In the genomic region with DNA sequence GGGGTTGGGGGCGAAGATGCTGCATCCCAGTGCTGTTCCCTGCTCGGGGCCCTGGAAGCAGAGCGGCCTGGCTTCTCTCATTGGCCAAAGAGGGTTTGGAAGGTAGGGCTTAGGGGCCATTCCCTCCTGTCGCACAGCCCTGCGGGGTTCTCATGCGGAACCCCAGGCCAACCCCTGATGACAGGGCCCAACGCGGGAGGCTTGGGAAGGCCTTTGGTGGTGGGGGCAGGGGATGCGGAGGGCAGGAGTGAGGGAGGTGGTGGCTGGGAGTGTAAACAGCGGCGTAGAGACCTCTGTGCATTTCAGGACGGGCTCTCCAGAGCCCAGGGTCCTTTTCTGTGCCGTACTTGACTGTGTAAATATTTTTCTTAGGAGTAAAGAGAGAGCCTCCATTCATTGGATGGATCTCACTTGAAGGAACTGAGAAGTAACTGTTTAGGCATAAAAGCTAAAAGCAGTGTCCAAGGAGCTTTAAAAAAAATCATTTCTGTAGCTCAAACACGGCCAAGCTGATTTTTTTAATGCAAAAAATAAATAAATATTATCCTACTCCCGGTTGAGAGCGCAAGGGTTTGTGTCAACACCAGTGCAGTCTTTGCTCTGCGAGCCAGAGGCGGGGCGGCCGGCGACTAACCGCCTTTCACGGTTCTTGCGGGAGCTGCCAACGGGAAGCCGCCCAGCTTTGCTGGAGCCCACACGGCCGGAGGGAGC, we compare ENCODE assay signal across 1 cellular context.
A peak's percentile ranks its signal among the peaks of the same experiment; 100 is the strongest.
TF ChIP-seq lines count a peak whose summit lies in the region.

No MANE protein-coding gene starts in this region.

TF ChIP-seq in HepG2, 621 proteins besides CTCF, POLR2A, EP300 and RAD21 (continued from another document and continues in another):
- TF ChIP-seq, protein P1, sequence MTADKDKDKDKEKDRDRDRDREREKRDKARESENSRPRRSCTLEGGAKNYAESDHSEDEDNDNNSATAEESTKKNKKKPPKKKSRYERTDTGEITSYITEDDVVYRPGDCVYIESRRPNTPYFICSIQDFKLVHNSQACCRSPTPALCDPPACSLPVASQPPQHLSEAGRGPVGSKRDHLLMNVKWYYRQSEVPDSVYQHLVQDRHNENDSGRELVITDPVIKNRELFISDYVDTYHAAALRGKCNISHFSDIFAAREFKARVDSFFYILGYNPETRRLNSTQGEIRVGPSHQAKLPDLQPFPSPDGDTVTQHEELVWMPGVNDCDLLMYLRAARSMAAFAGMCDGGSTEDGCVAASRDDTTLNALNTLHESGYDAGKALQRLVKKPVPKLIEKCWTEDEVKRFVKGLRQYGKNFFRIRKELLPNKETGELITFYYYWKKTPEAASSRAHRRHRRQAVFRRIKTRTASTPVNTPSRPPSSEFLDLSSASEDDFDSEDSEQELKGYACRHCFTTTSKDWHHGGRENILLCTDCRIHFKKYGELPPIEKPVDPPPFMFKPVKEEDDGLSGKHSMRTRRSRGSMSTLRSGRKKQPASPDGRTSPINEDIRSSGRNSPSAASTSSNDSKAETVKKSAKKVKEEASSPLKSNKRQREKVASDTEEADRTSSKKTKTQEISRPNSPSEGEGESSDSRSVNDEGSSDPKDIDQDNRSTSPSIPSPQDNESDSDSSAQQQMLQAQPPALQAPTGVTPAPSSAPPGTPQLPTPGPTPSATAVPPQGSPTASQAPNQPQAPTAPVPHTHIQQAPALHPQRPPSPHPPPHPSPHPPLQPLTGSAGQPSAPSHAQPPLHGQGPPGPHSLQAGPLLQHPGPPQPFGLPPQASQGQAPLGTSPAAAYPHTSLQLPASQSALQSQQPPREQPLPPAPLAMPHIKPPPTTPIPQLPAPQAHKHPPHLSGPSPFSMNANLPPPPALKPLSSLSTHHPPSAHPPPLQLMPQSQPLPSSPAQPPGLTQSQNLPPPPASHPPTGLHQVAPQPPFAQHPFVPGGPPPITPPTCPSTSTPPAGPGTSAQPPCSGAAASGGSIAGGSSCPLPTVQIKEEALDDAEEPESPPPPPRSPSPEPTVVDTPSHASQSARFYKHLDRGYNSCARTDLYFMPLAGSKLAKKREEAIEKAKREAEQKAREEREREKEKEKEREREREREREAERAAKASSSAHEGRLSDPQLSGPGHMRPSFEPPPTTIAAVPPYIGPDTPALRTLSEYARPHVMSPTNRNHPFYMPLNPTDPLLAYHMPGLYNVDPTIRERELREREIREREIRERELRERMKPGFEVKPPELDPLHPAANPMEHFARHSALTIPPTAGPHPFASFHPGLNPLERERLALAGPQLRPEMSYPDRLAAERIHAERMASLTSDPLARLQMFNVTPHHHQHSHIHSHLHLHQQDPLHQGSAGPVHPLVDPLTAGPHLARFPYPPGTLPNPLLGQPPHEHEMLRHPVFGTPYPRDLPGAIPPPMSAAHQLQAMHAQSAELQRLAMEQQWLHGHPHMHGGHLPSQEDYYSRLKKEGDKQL (CRISPR knock-in tag; IDR thresholded peaks at IDR 0.05; ENCODE audit: low read depth) = no peak
- TF ChIP-seq ISX (CRISPR knock-in tag; conservative IDR thresholded peaks at IDR 0.05) = no peak
- no peak for TF ChIP-seq ATF7-NPFF (CRISPR knock-in tag; IDR thresholded peaks at IDR 0.05; ENCODE audit: low read depth)
- TF ChIP-seq ZFAT (CRISPR knock-in tag; conservative IDR thresholded peaks at IDR 0.05) = no peak
- TF ChIP-seq ERF (CRISPR knock-in tag; IDR thresholded peaks at IDR 0.05) = no peak
- TF ChIP-seq CHD4 (IDR thresholded peaks at IDR 0.05; ENCODE audit: borderline replicate concordance, low read length) = peak; percentile 43; the same call in 1 of the 2 replicates
- no peak for TF ChIP-seq ATF7 (IDR thresholded peaks at IDR 0.05)
- TF ChIP-seq ATF7 (CRISPR knock-in tag; IDR thresholded peaks at IDR 0.05) = no peak
- TF ChIP-seq ZNF703 (CRISPR knock-in tag; IDR thresholded peaks at IDR 0.05; ENCODE audit: borderline replicate concordance) = no peak
- no peak for TF ChIP-seq GABPA (IDR thresholded peaks at IDR 0.05; ENCODE audit: low read depth, low read length)
- TF ChIP-seq GABPA (CRISPR knock-in tag; IDR thresholded peaks at IDR 0.05; ENCODE audit: low read depth) = no peak; the same call in 1 of the 2 replicates
- TF ChIP-seq, protein P2, sequence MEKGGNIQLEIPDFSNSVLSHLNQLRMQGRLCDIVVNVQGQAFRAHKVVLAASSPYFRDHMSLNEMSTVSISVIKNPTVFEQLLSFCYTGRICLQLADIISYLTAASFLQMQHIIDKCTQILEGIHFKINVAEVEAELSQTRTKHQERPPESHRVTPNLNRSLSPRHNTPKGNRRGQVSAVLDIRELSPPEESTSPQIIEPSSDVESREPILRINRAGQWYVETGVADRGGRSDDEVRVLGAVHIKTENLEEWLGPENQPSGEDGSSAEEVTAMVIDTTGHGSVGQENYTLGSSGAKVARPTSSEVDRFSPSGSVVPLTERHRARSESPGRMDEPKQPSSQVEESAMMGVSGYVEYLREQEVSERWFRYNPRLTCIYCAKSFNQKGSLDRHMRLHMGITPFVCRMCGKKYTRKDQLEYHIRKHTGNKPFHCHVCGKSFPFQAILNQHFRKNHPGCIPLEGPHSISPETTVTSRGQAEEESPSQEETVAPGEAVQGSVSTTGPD (CRISPR knock-in tag; IDR thresholded peaks at IDR 0.05) = no peak
- no peak for TF ChIP-seq ZNF329 (CRISPR knock-in tag; IDR thresholded peaks at IDR 0.05; ENCODE audit: low read depth)
- no peak for TF ChIP-seq TBP (CRISPR knock-in tag; IDR thresholded peaks at IDR 0.05)
- TF ChIP-seq, protein P3, sequence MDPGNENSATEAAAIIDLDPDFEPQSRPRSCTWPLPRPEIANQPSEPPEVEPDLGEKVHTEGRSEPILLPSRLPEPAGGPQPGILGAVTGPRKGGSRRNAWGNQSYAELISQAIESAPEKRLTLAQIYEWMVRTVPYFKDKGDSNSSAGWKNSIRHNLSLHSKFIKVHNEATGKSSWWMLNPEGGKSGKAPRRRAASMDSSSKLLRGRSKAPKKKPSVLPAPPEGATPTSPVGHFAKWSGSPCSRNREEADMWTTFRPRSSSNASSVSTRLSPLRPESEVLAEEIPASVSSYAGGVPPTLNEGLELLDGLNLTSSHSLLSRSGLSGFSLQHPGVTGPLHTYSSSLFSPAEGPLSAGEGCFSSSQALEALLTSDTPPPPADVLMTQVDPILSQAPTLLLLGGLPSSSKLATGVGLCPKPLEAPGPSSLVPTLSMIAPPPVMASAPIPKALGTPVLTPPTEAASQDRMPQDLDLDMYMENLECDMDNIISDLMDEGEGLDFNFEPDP (CRISPR knock-in tag; conservative IDR thresholded peaks at IDR 0.05) = no peak
- TF ChIP-seq FIP1L1 (IDR thresholded peaks at IDR 0.05; ENCODE audit: borderline replicate concordance, insufficient read depth, low read depth, low read length) = no peak
- no peak for TF ChIP-seq KLF9 (CRISPR knock-in tag; IDR thresholded peaks at IDR 0.05; ENCODE audit: low read depth)
- no peak for TF ChIP-seq ZNF136 (CRISPR knock-in tag; IDR thresholded peaks at IDR 0.05; ENCODE audit: low read depth)
- TF ChIP-seq, protein P4, sequence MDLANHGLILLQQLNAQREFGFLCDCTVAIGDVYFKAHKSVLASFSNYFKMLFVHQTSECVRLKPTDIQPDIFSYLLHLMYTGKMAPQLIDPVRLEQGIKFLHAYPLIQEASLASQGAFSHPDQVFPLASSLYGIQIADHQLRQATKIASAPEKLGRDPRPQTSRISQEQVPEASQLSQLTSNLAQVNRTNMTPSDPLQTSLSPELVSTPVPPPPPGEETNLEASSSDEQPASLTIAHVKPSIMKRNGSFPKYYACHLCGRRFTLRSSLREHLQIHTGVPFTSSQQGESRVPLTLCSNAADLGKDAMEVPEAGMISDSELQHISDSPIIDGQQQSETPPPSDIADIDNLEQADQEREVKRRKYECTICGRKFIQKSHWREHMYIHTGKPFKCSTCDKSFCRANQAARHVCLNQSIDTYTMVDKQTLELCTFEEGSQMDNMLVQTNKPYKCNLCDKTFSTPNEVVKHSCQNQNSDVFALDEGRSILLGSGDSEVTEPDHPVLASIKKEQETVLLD (CRISPR knock-in tag; IDR thresholded peaks at IDR 0.05; ENCODE audit: low read depth) = no peak
- TF ChIP-seq BRF2 (CRISPR knock-in tag; IDR thresholded peaks at IDR 0.05) = no peak
- TF ChIP-seq, protein P5, sequence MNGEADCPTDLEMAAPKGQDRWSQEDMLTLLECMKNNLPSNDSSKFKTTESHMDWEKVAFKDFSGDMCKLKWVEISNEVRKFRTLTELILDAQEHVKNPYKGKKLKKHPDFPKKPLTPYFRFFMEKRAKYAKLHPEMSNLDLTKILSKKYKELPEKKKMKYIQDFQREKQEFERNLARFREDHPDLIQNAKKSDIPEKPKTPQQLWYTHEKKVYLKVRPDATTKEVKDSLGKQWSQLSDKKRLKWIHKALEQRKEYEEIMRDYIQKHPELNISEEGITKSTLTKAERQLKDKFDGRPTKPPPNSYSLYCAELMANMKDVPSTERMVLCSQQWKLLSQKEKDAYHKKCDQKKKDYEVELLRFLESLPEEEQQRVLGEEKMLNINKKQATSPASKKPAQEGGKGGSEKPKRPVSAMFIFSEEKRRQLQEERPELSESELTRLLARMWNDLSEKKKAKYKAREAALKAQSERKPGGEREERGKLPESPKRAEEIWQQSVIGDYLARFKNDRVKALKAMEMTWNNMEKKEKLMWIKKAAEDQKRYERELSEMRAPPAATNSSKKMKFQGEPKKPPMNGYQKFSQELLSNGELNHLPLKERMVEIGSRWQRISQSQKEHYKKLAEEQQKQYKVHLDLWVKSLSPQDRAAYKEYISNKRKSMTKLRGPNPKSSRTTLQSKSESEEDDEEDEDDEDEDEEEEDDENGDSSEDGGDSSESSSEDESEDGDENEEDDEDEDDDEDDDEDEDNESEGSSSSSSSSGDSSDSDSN (CRISPR knock-in tag; IDR thresholded peaks at IDR 0.05) = peak; percentile 65
- no peak for TF ChIP-seq DPF2 (CRISPR knock-in tag; IDR thresholded peaks at IDR 0.05; ENCODE audit: borderline replicate concordance, low read depth)
- TF ChIP-seq TBL1XR1 (IDR thresholded peaks at IDR 0.05; ENCODE audit: borderline replicate concordance, low read length, partially characterized antibody) = no peak
- TF ChIP-seq ZSCAN21 (CRISPR knock-in tag; IDR thresholded peaks at IDR 0.05; ENCODE audit: borderline replicate concordance) = no peak
- no peak for TF ChIP-seq ZSCAN30 (CRISPR knock-in tag; IDR thresholded peaks at IDR 0.05)
- TF ChIP-seq, protein P6, sequence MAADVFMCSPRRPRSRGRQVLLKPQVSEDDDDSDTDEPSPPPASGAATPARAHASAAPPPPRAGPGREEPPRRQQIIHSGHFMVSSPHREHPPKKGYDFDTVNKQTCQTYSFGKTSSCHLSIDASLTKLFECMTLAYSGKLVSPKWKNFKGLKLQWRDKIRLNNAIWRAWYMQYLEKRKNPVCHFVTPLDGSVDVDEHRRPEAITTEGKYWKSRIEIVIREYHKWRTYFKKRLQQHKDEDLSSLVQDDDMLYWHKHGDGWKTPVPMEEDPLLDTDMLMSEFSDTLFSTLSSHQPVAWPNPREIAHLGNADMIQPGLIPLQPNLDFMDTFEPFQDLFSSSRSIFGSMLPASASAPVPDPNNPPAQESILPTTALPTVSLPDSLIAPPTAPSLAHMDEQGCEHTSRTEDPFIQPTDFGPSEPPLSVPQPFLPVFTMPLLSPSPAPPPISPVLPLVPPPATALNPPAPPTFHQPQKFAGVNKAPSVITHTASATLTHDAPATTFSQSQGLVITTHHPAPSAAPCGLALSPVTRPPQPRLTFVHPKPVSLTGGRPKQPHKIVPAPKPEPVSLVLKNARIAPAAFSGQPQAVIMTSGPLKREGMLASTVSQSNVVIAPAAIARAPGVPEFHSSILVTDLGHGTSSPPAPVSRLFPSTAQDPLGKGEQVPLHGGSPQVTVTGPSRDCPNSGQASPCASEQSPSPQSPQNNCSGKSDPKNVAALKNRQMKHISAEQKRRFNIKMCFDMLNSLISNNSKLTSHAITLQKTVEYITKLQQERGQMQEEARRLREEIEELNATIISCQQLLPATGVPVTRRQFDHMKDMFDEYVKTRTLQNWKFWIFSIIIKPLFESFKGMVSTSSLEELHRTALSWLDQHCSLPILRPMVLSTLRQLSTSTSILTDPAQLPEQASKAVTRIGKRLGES (CRISPR knock-in tag; IDR thresholded peaks at IDR 0.05; ENCODE audit: borderline replicate concordance) = no peak
- TF ChIP-seq NR2F6 (IDR thresholded peaks at IDR 0.05) = no peak
- TF ChIP-seq NR2F6 (CRISPR knock-in tag; IDR thresholded peaks at IDR 0.05) = peak; percentile 25; the same call in 1 of the 2 replicates
- no peak for TF ChIP-seq ZNF484 (CRISPR knock-in tag; IDR thresholded peaks at IDR 0.05; ENCODE audit: borderline replicate concordance, low read depth)
- TF ChIP-seq JUN (CRISPR knock-in tag; IDR thresholded peaks at IDR 0.05) = no peak
- TF ChIP-seq NCOA2 (CRISPR knock-in tag; IDR thresholded peaks at IDR 0.05) = no peak; the same call in 1 of the 2 replicates
- no peak for TF ChIP-seq ARNTL (CRISPR knock-in tag; IDR thresholded peaks at IDR 0.05)
- no peak for TF ChIP-seq IRF2 (CRISPR knock-in tag; IDR thresholded peaks at IDR 0.05)
- TF ChIP-seq YEATS2 (CRISPR knock-in tag; IDR thresholded peaks at IDR 0.05; ENCODE audit: borderline replicate concordance) = no peak
- 0 out of 2 replicates have a peak, but pooled peaks have one; percentile 8 for TF ChIP-seq KLF6 (CRISPR knock-in tag; IDR thresholded peaks at IDR 0.05)
- TF ChIP-seq ZFP90 (CRISPR knock-in tag; IDR thresholded peaks at IDR 0.05; ENCODE audit: borderline replicate concordance) = no peak
- TF ChIP-seq ZNF556 (CRISPR knock-in tag; IDR thresholded peaks at IDR 0.05; ENCODE audit: borderline replicate concordance) = peak; percentile 51; the same call in 1 of the 2 replicates
- no peak for TF ChIP-seq RFXANK (CRISPR knock-in tag; IDR thresholded peaks at IDR 0.05)
- TF ChIP-seq MTF1 (CRISPR knock-in tag; IDR thresholded peaks at IDR 0.05) = no peak
- no peak for TF ChIP-seq TFDP1 (CRISPR knock-in tag; IDR thresholded peaks at IDR 0.05; ENCODE audit: borderline replicate concordance)
- TF ChIP-seq, protein P7, sequence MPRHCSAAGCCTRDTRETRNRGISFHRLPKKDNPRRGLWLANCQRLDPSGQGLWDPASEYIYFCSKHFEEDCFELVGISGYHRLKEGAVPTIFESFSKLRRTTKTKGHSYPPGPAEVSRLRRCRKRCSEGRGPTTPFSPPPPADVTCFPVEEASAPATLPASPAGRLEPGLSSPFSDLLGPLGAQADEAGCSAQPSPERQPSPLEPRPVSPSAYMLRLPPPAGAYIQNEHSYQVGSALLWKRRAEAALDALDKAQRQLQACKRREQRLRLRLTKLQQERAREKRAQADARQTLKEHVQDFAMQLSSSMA (CRISPR knock-in tag; IDR thresholded peaks at IDR 0.05) = no peak
- TF ChIP-seq SIN3A (IDR thresholded peaks at IDR 0.05; ENCODE audit: borderline replicate concordance, low read depth, low read length) = no peak
